Comparison of ENCODE assay signal across 1 cellular context in the genomic region with DNA sequence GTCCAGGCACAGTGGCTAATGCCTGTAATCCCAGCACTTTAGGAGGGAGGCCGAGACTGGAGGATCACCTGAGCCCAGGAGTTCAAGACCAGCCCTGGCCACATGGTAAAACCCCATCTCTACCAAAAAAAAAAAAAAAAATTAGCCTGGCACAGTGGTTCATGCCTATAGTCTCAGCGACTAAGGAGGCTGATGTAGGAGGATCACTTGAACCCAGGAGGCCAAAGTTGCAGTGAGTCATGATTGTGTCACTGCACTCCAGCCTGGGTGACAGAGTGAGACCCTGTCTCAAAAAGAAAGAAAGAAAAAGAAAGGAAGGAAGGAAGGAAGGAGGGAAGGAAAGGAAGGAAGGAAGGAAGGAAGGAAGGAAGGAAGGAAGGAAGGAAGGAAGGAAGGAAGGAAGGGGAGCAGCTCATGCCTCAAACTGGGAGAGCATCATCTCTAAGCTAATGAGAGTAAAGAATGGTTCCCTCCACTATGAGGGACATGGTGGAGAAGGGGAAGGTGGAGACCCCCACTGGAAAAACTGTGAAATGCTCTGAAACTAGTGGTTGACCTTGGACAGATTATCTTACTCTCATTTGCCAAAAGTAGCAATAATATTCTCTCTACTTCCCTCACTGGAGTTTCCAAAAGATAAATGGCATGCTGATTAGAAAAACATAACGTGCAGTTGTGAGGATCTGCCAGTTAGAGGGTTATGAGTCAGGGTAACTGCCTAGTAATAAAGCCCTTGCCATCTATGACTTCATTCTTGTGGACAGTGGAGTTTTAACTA.
TF ChIP-seq lines count a peak whose summit lies in the region.

No MANE protein-coding gene starts in this region.

TF ChIP-seq in endothelial cell of umbilical vein, 7 proteins besides CTCF, POLR2A, EP300 and RAD21:
- TF ChIP-seq POLR2AphosphoS5 (IDR thresholded peaks at IDR 0.05; ENCODE audit: insufficient read depth, low read depth, low read length) (no peak), FOS (IDR thresholded peaks at IDR 0.05; ENCODE audit: borderline replicate concordance, insufficient read depth, low read length) (peak; percentile 58), GATA2 (IDR thresholded peaks at IDR 0.05; ENCODE audit: insufficient read depth, insufficient read length, low read depth, low read length) (peak; percentile 59), JUN (IDR thresholded peaks at IDR 0.05; ENCODE audit: borderline replicate concordance, insufficient read depth, insufficient read length, low read depth) (peak; percentile 63), EZH2 (IDR thresholded peaks at IDR 0.05; ENCODE audit: borderline replicate concordance, low read depth, low read length, severe bottlenecking) (no peak), MYC (IDR thresholded peaks at IDR 0.05; ENCODE audit: low read depth, low read length) (no peak)
- TF ChIP-seq, protein P1, sequence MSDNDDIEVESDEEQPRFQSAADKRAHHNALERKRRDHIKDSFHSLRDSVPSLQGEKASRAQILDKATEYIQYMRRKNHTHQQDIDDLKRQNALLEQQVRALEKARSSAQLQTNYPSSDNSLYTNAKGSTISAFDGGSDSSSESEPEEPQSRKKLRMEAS (IDR thresholded peaks at IDR 0.05; ENCODE audit: insufficient read depth, insufficient read length) = no peak
